16 cellular contexts compared by ENCODE assay signal in genomic region chr5:9447691-9448090, GRCh38.
A peak's percentile ranks its signal among the peaks of the same experiment; 100 is the strongest.
DNase-seq lines count a peak whose midpoint lies in the region; ATAC-seq and TF ChIP-seq lines count a peak whose summit lies in the region.
"Had no signal": no experiment of that assay in that cellular context is flagged by ENCODE, and none has a peak within 500 bp of the region (broad histone marks: within the 10 kb centered on the region; RNA-seq: fewer than 3 reads in every experiment).

No MANE protein-coding gene starts in this region.

- H3K4me1 ChIP-seq in esophagus muscularis mucosa = peaks cover 0 to 11% (median 3%) of the 10 kb centered on the region in 4 donors
- peaks cover 10 to 24% of the 10 kb centered on the region in 2 experiments for H3K4me1 ChIP-seq in trophoblast cell (ENCODE audit: control insufficient read depth in 1 of 2, insufficient read depth in 2 of 2, low read length in 2 of 2)
- H3K4me1 ChIP-seq: BE2C, HAP-1 had no signal

- no peak overlapping the region for H4K12ac ChIP-seq in trophoblast cell (ENCODE audit: low read depth, low read length)

- peak overlapping the region; percentile 40 for H3K18ac ChIP-seq in trophoblast cell (ENCODE audit: low read length)

- H3K27ac ChIP-seq in esophagus muscularis mucosa (replicated peaks in 1 of 4) = no peak overlapping the region
- no peak overlapping the region for H3K27ac ChIP-seq in trophoblast cell (ENCODE audit: low read depth, low read length)

- peaks cover under 1% of the 10 kb centered on the region for H3K79me1 ChIP-seq in trophoblast cell (ENCODE audit: low read length)

- no peak overlapping the region for H2BK5ac ChIP-seq in trophoblast cell (ENCODE audit: low read depth, low read length, poor library complexity)

- no peaks in the 10 kb centered on the region for H3K36me3 ChIP-seq in esophagus muscularis mucosa
- H3K36me3 ChIP-seq in trophoblast cell (ENCODE audit: control insufficient read depth in 1 of 2, insufficient read depth in 2 of 2, low read length in 2 of 2) = peaks cover 2 to 8% of the 10 kb centered on the region in 2 experiments
- H3K36me3 ChIP-seq: BE2C, HAP-1 had no signal

- H2AFZ ChIP-seq in trophoblast cell (ENCODE audit: insufficient read depth, low read length, poor library complexity) = no peak overlapping the region

- no peak for TF ChIP-seq EP300 in esophagus muscularis mucosa (IDR thresholded peaks at IDR 0.05)

- H3K4me2 ChIP-seq in trophoblast cell (ENCODE audit: low read length) = no peak overlapping the region
- H3K4me2 ChIP-seq: SK-N-SH had no signal

- H4K91ac ChIP-seq in trophoblast cell (ENCODE audit: low read depth, low read length) = no peak overlapping the region

- H3K79me2 ChIP-seq in trophoblast cell (ENCODE audit: control insufficient read depth, insufficient read depth, low read length, poor library complexity) = peaks cover 2% of the 10 kb centered on the region

- no peak for TF ChIP-seq CTCF in esophagus muscularis mucosa (IDR thresholded peaks at IDR 0.05)

- ATAC-seq in HG03025 (IDR thresholded peaks at IDR 0.05; ENCODE audit: low FRiP score, unreplicated experiment) = no peak

- 95% methylated on average over 2 of the region's 2 CpGs for WGBS in esophagus muscularis mucosa
- no CpG with 5 or more reads among the region's 2 CpGs for WGBS in trophoblast cell (ENCODE audit: extremely low coverage, insufficient coverage, insufficient read length)

- no peak overlapping the region for H3K14ac ChIP-seq in trophoblast cell (ENCODE audit: low read length)

- H2AK5ac ChIP-seq in trophoblast cell (ENCODE audit: low read length) = no peak overlapping the region

- no peak overlapping the region for H2BK120ac ChIP-seq in trophoblast cell (ENCODE audit: insufficient read depth, low read length, poor library complexity)

- TF ChIP-seq POLR2A in esophagus muscularis mucosa (IDR thresholded peaks at IDR 0.05; ENCODE audit: low read depth) = no peak

- peaks cover 0 to 6% (median 2%) of the 10 kb centered on the region in 4 donors for H3K9me3 ChIP-seq in esophagus muscularis mucosa
- H3K9me3 ChIP-seq in trophoblast cell (ENCODE audit: insufficient read depth, low read depth, low read length) = no peaks in the 10 kb centered on the region
- H3K9me3 ChIP-seq: BE2C, HAP-1, SK-N-SH had no signal

- no peak overlapping the region for H3K4ac ChIP-seq in trophoblast cell (ENCODE audit: low read depth, low read length)

- no peaks in the 10 kb centered on the region for H3K27me3 ChIP-seq in esophagus muscularis mucosa
- no peaks in the 10 kb centered on the region for H3K27me3 ChIP-seq in trophoblast cell (ENCODE audit: insufficient read depth, low read length)
- H3K27me3 ChIP-seq: BE2C had no signal

- intact Hi-C loops in esophagus muscularis mucosa (cut with DNase I) = no loop called here

- H3K23ac ChIP-seq in trophoblast cell (ENCODE audit: low read length) = no peak overlapping the region

- H3K4me3 ChIP-seq in esophagus muscularis mucosa (no peak overlapping the region), trophoblast cell (ENCODE audit: low read depth, low read length) (no peak overlapping the region)
- H3K4me3 ChIP-seq: HAP-1 had no signal

- no peak overlapping the region for H4K8ac ChIP-seq in trophoblast cell (ENCODE audit: low read depth, low read length)

- no peak overlapping the region for H3K9ac ChIP-seq in trophoblast cell (ENCODE audit: low read length)
- H3K9ac ChIP-seq: SK-N-SH had no signal

- no peak overlapping the region for H2BK12ac ChIP-seq in trophoblast cell (ENCODE audit: low read length)

- peak; percentile 56 for DNase-seq in ELR (ENCODE audit: low read depth)
- peak; percentile 94 for DNase-seq in LHCN-M2 (ENCODE audit: low read depth)
- DNase-seq in esophagus muscularis mucosa (ENCODE audit: extremely low spot score) = peak; percentile 62
- no peak for DNase-seq in trophoblast cell
- no peak for DNase-seq in SW480 (ENCODE audit: low spot score)
- no peak for DNase-seq in NCI-H2171 treated with DMSO at 0.1 percent for 48 hours (lab: John Stamatoyannopoulos, UW)
- DNase-seq: ACHN; BE2C; CD8-positive, alpha-beta memory T cell; NCI-H1092; NCI-H1694; NCI-H69; Right ventricle myocardium superior; SK-N-SH had no signal

Comparison
In these comparisons a context has a peak if more than half of its experiments do, and no peak if none do; other contexts are left out.
1. DNase-seq: peak in ELR (single experiment), LHCN-M2 (single experiment) and esophagus muscularis mucosa (single experiment); none in trophoblast cell (0 of 2), SW480 (single experiment) and NCI-H2171 treated with DMSO at 0.1 percent for 48 hours (single experiment).